ENCODE assay signal across 38 cellular contexts in genomic region chr4:122679946-122680345, GRCh38. TPM values are rescaled to one million over a fixed set of nuclear protein-coding genes. Genes with fewer than 3 reads are reported as not detected.
"Had no signal": no experiment of that assay in that cellular context is flagged by ENCODE, and none has a peak within 500 bp of the region (broad histone marks: within the 10 kb centered on the region; RNA-seq: fewer than 3 reads in every experiment).

No MANE protein-coding gene starts in this region.

- H3K27me3 Mint-ChIP-seq: activated T-helper 17 cell treated with anti-CD3 and anti-CD28 coated beads, Interleukin-2, amount 50 U/mL, for 72 hours had no signal

- H3K4me3 ChIP-seq: adrenal gland, ascending aorta, breast epithelium had no signal

- H3K4me1 Mint-ChIP-seq: activated naive CD8-positive, alpha-beta T cell treated with anti-CD3 and anti-CD28 coated beads for 36 hours; activated T-helper 17 cell treated with anti-CD3 and anti-CD28 coated beads, Interleukin-2, amount 50 U/mL, for 72 hours; brain had no signal

- H3K36me3 ChIP-seq: adrenal gland, ascending aorta, breast epithelium, WERI-Rb-1 had no signal

- H3K9me3 ChIP-seq: adrenal gland, ascending aorta, breast epithelium had no signal

- H3K27me3 ChIP-seq: adrenal gland, ascending aorta, breast epithelium had no signal

- DNase-seq: activated CD4-positive, alpha-beta memory T cell treated with anti-CD3 and anti-CD28 coated beads for 36 hours; activated CD4-positive, alpha-beta T cell treated with anti-CD3 and anti-CD28 coated beads for 1 hour; activated CD4-positive, alpha-beta T cell treated with anti-CD3 and anti-CD28 coated beads for 36 hours; activated CD4-positive, alpha-beta T cell treated with anti-CD3 and anti-CD28 coated beads for 48 hours; activated CD4-positive, alpha-beta T cell treated with anti-CD3 and anti-CD28 coated beads, Interleukin-2, amount 50 U/mL, for 1 hour; activated CD4-positive, alpha-beta T cell treated with anti-CD3 and anti-CD28 coated beads, Interleukin-2, amount 50 U/mL, for 4 hours; activated CD4-positive, CD25-positive, alpha-beta regulatory T cell; activated CD8-positive, alpha-beta memory T cell treated with anti-CD3 and anti-CD28 coated beads, Interleukin-2, amount 50 U/mL, for 4 hours; activated CD8-positive, alpha-beta T cell treated with anti-CD3 and anti-CD28 coated beads for 36 hours; activated effector memory CD4-positive, alpha-beta T cell treated with anti-CD3 and anti-CD28 coated beads, Interleukin-2, amount 50 U/mL, for 16 hours; activated gamma-delta T cell treated with Interleukin-2 at 50 U/mL for 16 hours; activated naive CD4-positive, alpha-beta T cell; activated naive CD4-positive, alpha-beta T cell treated with anti-CD3 and anti-CD28 coated beads for 36 hours; activated naive CD4-positive, alpha-beta T cell treated with anti-CD3 and anti-CD28 coated beads, Interleukin-2, amount 50 U/mL, for 16 hours; activated naive CD8-positive, alpha-beta T cell treated with anti-CD3 and anti-CD28 coated beads for 36 hours; activated T-cell treated with anti-CD3 and anti-CD28 coated beads for 4 hours; activated T-cell treated with anti-CD3 and anti-CD28 coated beads, Interleukin-2, amount 50 U/mL, for 1 hour; activated T-cell treated with anti-CD3 and anti-CD28 coated beads, Interleukin-2, amount 50 U/mL, for 4 hours; activated T-cell treated with anti-CD3 and anti-CD28 coated beads, Interleukin-2, amount 50 U/mL, for 72 hours; adrenal gland; amygdala; anterior cingulate cortex; central memory CD4-positive, alpha-beta T cell; T-helper 1 cell; T-helper 2 cell; T-helper 9 cell had no signal

- H3K4me1 ChIP-seq: adrenal gland, ascending aorta, breast epithelium had no signal

- H3K36me3 Mint-ChIP-seq: brain had no signal

- H3K27ac Mint-ChIP-seq: activated CD4-positive, alpha-beta memory T cell treated with anti-CD3 and anti-CD28 coated beads for 36 hours; activated CD4-positive, alpha-beta T cell treated with anti-CD3 and anti-CD28 coated beads for 36 hours; activated CD8-positive, alpha-beta T cell treated with anti-CD3 and anti-CD28 coated beads for 36 hours; activated naive CD4-positive, alpha-beta T cell treated with anti-CD3 and anti-CD28 coated beads for 36 hours; activated naive CD4-positive, alpha-beta T cell treated with anti-CD3 and anti-CD28 coated beads, Interleukin-2, amount 50 U/mL, for 72 hours; activated naive CD8-positive, alpha-beta T cell treated with anti-CD3 and anti-CD28 coated beads for 36 hours; activated T-cell treated with anti-CD3 and anti-CD28 coated beads, Interleukin-2, amount 50 U/mL, for 72 hours; activated T-helper 1 cell treated with anti-CD3 and anti-CD28 coated beads, Interleukin-12 subunit alpha, Interleukin-12 subunit beta, Interleukin-2, Interleukin-4 antibody, amounts not matched to agents 30 ng/mL and 10 ng/mL and 1 ng/mL, durations not matched to agents 14 hours and 24 hours and 36 hours; activated T-helper 17 cell treated with anti-CD3 and anti-CD28 coated beads, Interleukin-2, amount 50 U/mL, for 72 hours; brain; T-helper 1 cell treated with Interleukin-12 subunit alpha and Interleukin-12 subunit beta and Interleukin-4 antibody, amounts not matched to agents 30 μg/mL and 1 μg/mL, for 36 hours; T-helper 2 cell treated with Interferon-gamma antibody and Interleukin-4, amounts not matched to agents 5 μg/mL and 100 μg/mL, for 36 hours; WTC11 had no signal

- H3K4me3 Mint-ChIP-seq: activated CD4-positive, alpha-beta memory T cell treated with anti-CD3 and anti-CD28 coated beads for 36 hours; activated CD4-positive, alpha-beta T cell treated with anti-CD3 and anti-CD28 coated beads for 36 hours; activated CD8-positive, alpha-beta T cell treated with anti-CD3 and anti-CD28 coated beads for 36 hours; activated naive CD4-positive, alpha-beta T cell treated with anti-CD3 and anti-CD28 coated beads for 36 hours; activated naive CD8-positive, alpha-beta T cell treated with anti-CD3 and anti-CD28 coated beads for 36 hours; activated T-cell treated with anti-CD3 and anti-CD28 coated beads, Interleukin-2, amount 50 U/mL, for 4 hours; activated T-cell treated with anti-CD3 and anti-CD28 coated beads, Interleukin-2, amount 50 U/mL, for 72 hours; activated T-helper 1 cell treated with anti-CD3 and anti-CD28 coated beads, Interleukin-12 subunit alpha, Interleukin-12 subunit beta, Interleukin-2, Interleukin-4 antibody, amounts not matched to agents 30 ng/mL and 10 ng/mL and 1 ng/mL, durations not matched to agents 14 hours and 24 hours and 36 hours; activated T-helper 17 cell treated with anti-CD3 and anti-CD28 coated beads, Interleukin-2, amount 50 U/mL, for 72 hours; brain; T-helper 1 cell treated with Interleukin-12 subunit alpha and Interleukin-12 subunit beta and Interleukin-4 antibody, amounts not matched to agents 30 μg/mL and 1 μg/mL, for 36 hours; T-helper 2 cell treated with Interferon-gamma antibody and Interleukin-4, amounts not matched to agents 5 μg/mL and 100 μg/mL, for 36 hours; WTC11 had no signal

RNA-seq across cellular contexts. Expression of gene BBS12, which starts 52.6 kb away (rescaled TPM):
- total RNA-seq: ascending aorta had no signal

RNA-seq across cellular contexts. Expression of gene IL21, which starts 59.1 kb away (rescaled TPM):
- total RNA-seq: activated naive CD8-positive, alpha-beta T cell treated with anti-CD3 and anti-CD28 coated beads for 36 hours; adrenal gland; ascending aorta; breast epithelium; cardiac septum; cerebellum; WTC11 had no signal
